In genomic region chr3:8345396-8345795, GRCh38 we compare ENCODE assay signal across 18 cellular contexts.
DNase-seq lines count a peak whose midpoint lies in the region; TF ChIP-seq lines count a peak whose summit lies in the region.
"Had no signal": no experiment of that assay in that cellular context is flagged by ENCODE, and none has a peak within 500 bp of the region (broad histone marks: within the 10 kb centered on the region; RNA-seq: fewer than 3 reads in every experiment).

No MANE protein-coding gene starts in this region.

- no peaks in the 10 kb centered on the region for H3K79me1 ChIP-seq in mesendoderm (ENCODE audit: low read length)

- no peak overlapping the region for H4K5ac ChIP-seq in mesendoderm (ENCODE audit: low read length)

- no peak overlapping the region for H3K9ac ChIP-seq in mesendoderm (ENCODE audit: low read length)

- H2BK5ac ChIP-seq in mesendoderm (ENCODE audit: low read length): no peak overlapping the region

- H2BK15ac ChIP-seq in mesendoderm (replicated peaks; ENCODE audit: low read depth): no peak overlapping the region

- TF ChIP-seq CTCF in HEK293 (tag by site-specific recombination; IDR thresholded peaks at IDR 0.05): no peak
- TF ChIP-seq CTCF in GM13976 (IDR thresholded peaks at IDR 0.05; ENCODE audit: borderline replicate concordance, control extremely low read depth, extremely low read depth, insufficient read depth, missing control alignments): no peak

- H3K4ac ChIP-seq in mesendoderm (ENCODE audit: low read depth, low read length): no peak overlapping the region

- H3K4me1 ChIP-seq in HEK293 (ENCODE audit: control insufficient read depth, insufficient read depth, low read length) (peaks cover 11% of the 10 kb centered on the region), mesendoderm (ENCODE audit: control insufficient read depth, low read depth, low read length) (no peaks in the 10 kb centered on the region)
- H3K4me1 ChIP-seq: A549, SJSA1 had no signal

- no peaks in the 10 kb centered on the region for H3K79me2 ChIP-seq in mesendoderm (ENCODE audit: control insufficient read depth, insufficient read depth, low read length)

- H3K27ac ChIP-seq in HEK293 (ENCODE audit: extremely low read depth, low read depth, low read length) (no peak overlapping the region), mesendoderm (ENCODE audit: low read depth, low read length) (no peak overlapping the region)
- H3K27ac ChIP-seq: A549, SJSA1 had no signal

- POLR2A ChIA-PET in HEK293 (lab: Yijun Ruan, JAX): no interaction called here

- H3K36me3 ChIP-seq in HEK293 (ENCODE audit: control insufficient read depth in 2 of 2, insufficient read depth in 1 of 2, low read length in 2 of 2): no peaks in the 10 kb centered on the region
- no peaks in the 10 kb centered on the region for H3K36me3 ChIP-seq in mesendoderm (ENCODE audit: control insufficient read depth, insufficient read depth, low read length)
- H3K36me3 ChIP-seq: MG63, SJSA1 had no signal

- no peak overlapping the region for H3K4me2 ChIP-seq in mesendoderm (ENCODE audit: low read length)
- H3K4me2 ChIP-seq: A549 had no signal

- H2BK120ac ChIP-seq in mesendoderm (ENCODE audit: low read depth, low read length): no peak overlapping the region

- no peaks in the 10 kb centered on the region for H3K27me3 ChIP-seq in mesendoderm (ENCODE audit: insufficient read depth, low read length, poor library complexity)
- H3K27me3 ChIP-seq: MG63, SJSA1 had no signal

- H2AK5ac ChIP-seq in mesendoderm (ENCODE audit: low read length): no peak overlapping the region

- in situ Hi-C loops in GM13976 (cut with MboI; ENCODE audit: low sequenced_read_pairs, unreplicated experiment): no loop called here

- H4K8ac ChIP-seq in mesendoderm (ENCODE audit: low read depth, low read length): no peak overlapping the region

- no peak overlapping the region for H3K18ac ChIP-seq in mesendoderm (ENCODE audit: low read length)

- H3K56ac ChIP-seq in mesendoderm (ENCODE audit: low read length): no peak overlapping the region

- CTCF ChIA-PET in HEK293 (lab: Yijun Ruan, JAX): no interaction called here

- H3K4me3 ChIP-seq in HEK293 (ENCODE audit: low read depth, low read length): no peak overlapping the region
- H3K4me3 ChIP-seq in mesendoderm (ENCODE audit: low read length): no peak overlapping the region
- H3K4me3 ChIP-seq: A549, MG63, SJSA1 had no signal

- no peak overlapping the region for H3K23ac ChIP-seq in mesendoderm (ENCODE audit: low read length)

- no peaks in the 10 kb centered on the region; the same call in 1 of the 2 replicates for H3K9me3 ChIP-seq in HEK293 (ENCODE audit: control insufficient read depth, insufficient read depth, low read depth, low read length)
- H3K9me3 ChIP-seq: SJSA1 had no signal

- DNase-seq in NCI-H82 (lab: John Stamatoyannopoulos, UW): peak; percentile 1
- DNase-seq in NCI-H82 treated with DMSO at 0.1 percent for 48 hours (lab: John Stamatoyannopoulos, UW; ENCODE audit: unreplicated experiment): no peak
- peak; percentile 5 for DNase-seq in SW480 (ENCODE audit: low spot score)
- peak; percentile 44 for DNase-seq in mesendoderm
- no peak for DNase-seq in GM13976 (ENCODE audit: low spot score)
- DNase-seq in GF-D8 (lab: John Stamatoyannopoulos, UW): no peak
- DNase-seq in NCI-H2029 treated with DMSO at 0.1 percent for 48 hours (lab: John Stamatoyannopoulos, UW): no peak
- DNase-seq: Calu3; CD4-positive, alpha-beta T cell; DMS79 treated with DMSO at 0.1 percent for 48 hours; MG63; NCI-H1694 treated with DMSO at 0.1 percent for 48 hours; NCI-H2107; NCI-H226; NCI-H524 had no signal

TF ChIP-seq in HEK293, 187 proteins besides CTCF, POLR2A, EP300 and RAD21 (continues in another document):
- TF ChIP-seq KLF9 (tag by site-specific recombination; IDR thresholded peaks at IDR 0.05; ENCODE audit: low read depth) (no peak), ZNF366 (tag by site-specific recombination; conservative IDR thresholded peaks at IDR 0.05) (no peak), BCL11B (tag by site-specific recombination; IDR thresholded peaks at IDR 0.05; ENCODE audit: low read depth) (no peak), ZBTB8A (tag by site-specific recombination; IDR thresholded peaks at IDR 0.05) (no peak), SETDB1 (IDR thresholded peaks at IDR 0.05; ENCODE audit: insufficient read length, low read length) (peak; percentile 92), ZNF596 (tag by site-specific recombination; IDR thresholded peaks at IDR 0.05) (no peak), KLF10 (tag by site-specific recombination; IDR thresholded peaks at IDR 0.05) (no peak), ZNF544 (tag by site-specific recombination; IDR thresholded peaks at IDR 0.05) (no peak), ZNF600 (tag by site-specific recombination; IDR thresholded peaks at IDR 0.05) (no peak), ZNF776 (tag by site-specific recombination; IDR thresholded peaks at IDR 0.05; ENCODE audit: borderline replicate concordance) (no peak), GLIS1 (tag by site-specific recombination; IDR thresholded peaks at IDR 0.05) (no peak), ZNF626 (tag by site-specific recombination; IDR thresholded peaks at IDR 0.05) (0 out of 2 replicates have a peak, but pooled peaks have one; percentile 53), ZNF174 (tag by site-specific recombination; IDR thresholded peaks at IDR 0.05) (no peak), SCRT1 (tag by site-specific recombination; IDR thresholded peaks at IDR 0.05; ENCODE audit: borderline replicate concordance) (peak; percentile 68), YY1 (tag by site-specific recombination; IDR thresholded peaks at IDR 0.05) (no peak), ZFHX2 (tag by site-specific recombination; conservative IDR thresholded peaks at IDR 0.05) (no peak), ZNF362 (tag by site-specific recombination; IDR thresholded peaks at IDR 0.05) (peak; percentile 19; the same call in 1 of the 2 replicates), ZBTB11 (tag by site-specific recombination; conservative IDR thresholded peaks at IDR 0.05; ENCODE audit: low read depth) (no peak), AEBP2 (tag by site-specific recombination; IDR thresholded peaks at IDR 0.05; ENCODE audit: borderline replicate concordance) (no peak), ZNF311 (tag by site-specific recombination; IDR thresholded peaks at IDR 0.05; ENCODE audit: borderline replicate concordance) (no peak), ZNF747 (tag by site-specific recombination; IDR thresholded peaks at IDR 0.05) (no peak), ZNF645 (tag by site-specific recombination; IDR thresholded peaks at IDR 0.05) (no peak)

Comparison
In these comparisons a context has a peak if more than half of its experiments do, and no peak if none do; other contexts are left out.
1. DNase-seq: peak in NCI-H82 (single experiment), SW480 (single experiment) and mesendoderm (single experiment); none in NCI-H82 treated with DMSO at 0.1 percent for 48 hours (single experiment), GM13976 (single experiment), GF-D8 (single experiment) and NCI-H2029 treated with DMSO at 0.1 percent for 48 hours (single experiment).